8 cellular contexts compared by ENCODE assay signal in the genomic region with DNA sequence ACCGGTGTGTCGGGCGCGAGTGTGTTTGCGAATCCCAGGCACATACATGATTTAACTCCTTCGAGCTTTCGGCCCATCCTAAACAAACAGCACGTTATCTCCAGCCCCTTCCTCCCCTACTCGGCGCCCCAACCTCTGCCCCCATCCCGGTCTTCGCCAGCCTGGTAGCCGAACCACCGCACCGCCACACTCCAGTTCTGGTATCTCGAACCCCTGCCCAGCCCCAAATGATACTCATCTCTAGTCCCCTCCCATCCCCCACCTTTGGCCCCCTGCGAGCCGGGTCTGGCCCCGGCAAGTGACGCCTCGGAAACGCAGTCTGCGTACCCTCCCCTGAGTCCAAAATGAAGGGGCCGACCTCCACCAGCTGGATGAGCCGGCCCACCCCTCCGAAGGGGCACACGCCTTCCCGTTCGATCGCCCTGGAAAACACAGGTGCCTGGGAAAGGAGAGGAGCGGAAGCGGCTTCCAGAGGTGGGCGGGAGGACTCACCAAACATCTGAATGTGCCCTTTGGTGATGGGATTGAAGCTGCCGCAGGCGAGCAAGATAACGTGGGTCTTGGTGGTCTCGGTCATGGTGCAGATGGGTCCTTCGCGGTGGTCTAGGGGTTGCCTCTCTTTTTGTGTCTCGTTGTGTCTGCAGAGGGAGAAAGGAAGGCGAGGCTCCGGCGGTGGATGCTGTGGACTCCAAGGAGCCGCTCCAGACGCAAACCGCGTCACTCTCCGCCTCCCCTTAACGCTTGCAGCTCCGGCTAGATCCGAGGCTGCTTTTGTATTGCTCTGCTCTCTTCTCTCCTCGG. TPM values are rescaled to one million over a fixed set of nuclear protein-coding genes. Genes with fewer than 3 reads are reported as not detected.
A peak's percentile ranks its signal among the peaks of the same experiment; 100 is the strongest.
DNase-seq lines count a peak whose midpoint lies in the region; ATAC-seq and TF ChIP-seq lines count a peak whose summit lies in the region.

Gene NMNAT2, minus strand, starts transcription at position 690 of the 801 bp plus-strand sequence. Its CDS starts 113 bp downstream, at position 577.

- peak; percentile 29 for DNase-seq in A172 (ENCODE audit: low spot score)
- DNase-seq in WERI-Rb-1: peak; percentile 53
- DNase-seq in head of caudate nucleus: peak; percentile 51 to 91 (median 72)
- DNase-seq in ovary: peak in 2 of 5 donors; percentile 20 to 31
- DNase-seq in amniotic stem cell (lab: John Stamatoyannopoulos, UW): no peak
- DNase-seq in NCI-H1048 (lab: John Stamatoyannopoulos, UW): no peak

- CTCF ChIA-PET in HEK293 (lab: Yijun Ruan, JAX): no interaction called here

- peaks cover 14% of the 10 kb centered on the region for H3K27me3 ChIP-seq in WERI-Rb-1 (ENCODE audit: insufficient read depth, low read depth, severe bottlenecking)
- peaks cover 4% of the 10 kb centered on the region for H3K27me3 ChIP-seq in ovary

- H3K4me3 ChIP-seq in HEK293 (ENCODE audit: low read depth, low read length): peak within 1 kb of the TSS; percentile 40
- H3K4me3 ChIP-seq in WERI-Rb-1 (ENCODE audit: low read depth, low read length): peak within 1 kb of the TSS; percentile 54
- peak within 1 kb of the TSS; percentile 21 for H3K4me3 ChIP-seq in ovary

- ATAC-seq in HG02571 (IDR thresholded peaks at IDR 0.05; ENCODE audit: unreplicated experiment): no peak

- H3K27ac ChIP-seq in HEK293 (ENCODE audit: extremely low read depth, low read depth, low read length) (no peak within 1 kb of the TSS), WERI-Rb-1 (no peak within 1 kb of the TSS), ovary (no peak within 1 kb of the TSS)

- no peaks in the 10 kb centered on the region for H3K36me3 ChIP-seq in HEK293 (ENCODE audit: control insufficient read depth in 2 of 2, insufficient read depth in 1 of 2, low read length in 2 of 2)
- no peaks in the 10 kb centered on the region for H3K36me3 ChIP-seq in WERI-Rb-1
- H3K36me3 ChIP-seq in ovary: no peaks in the 10 kb centered on the region

- H3K4me1 ChIP-seq in HEK293 (ENCODE audit: control insufficient read depth, insufficient read depth, low read length) (no peaks in the 10 kb centered on the region; the same call in 1 of the 2 replicates), ovary (ENCODE audit: insufficient read depth) (peaks cover 7% of the 10 kb centered on the region)

- 1 to 2% (median 1%) methylated on average over 52 of the region's 52 CpGs for WGBS in ovary, 3 donors

- H3K9me3 ChIP-seq in HEK293 (ENCODE audit: control insufficient read depth, insufficient read depth, low read depth, low read length) (no peaks in the 10 kb centered on the region), WERI-Rb-1 (ENCODE audit: severe bottlenecking) (no peaks in the 10 kb centered on the region), ovary (no peaks in the 10 kb centered on the region)

- POLR2A ChIA-PET in HEK293 (lab: Yijun Ruan, JAX): no interaction called here

- intact Hi-C loops in head of caudate nucleus (cut with DNase I): no loop called here
- intact Hi-C loops in ovary (cut with DNase I): no loop called here

- no peak for TF ChIP-seq POLR2A in ovary (IDR thresholded peaks at IDR 0.05)

- TF ChIP-seq EP300 in ovary (IDR thresholded peaks at IDR 0.05): no peak

- TF ChIP-seq CTCF in HEK293 (tag by site-specific recombination; IDR thresholded peaks at IDR 0.05) (0 out of 2 replicates have a peak, but pooled peaks have one; percentile 19), WERI-Rb-1 (IDR thresholded peaks at IDR 0.05; ENCODE audit: low read depth, low read length) (no peak), ovary (IDR thresholded peaks at IDR 0.05) (no peak)

TF ChIP-seq in HEK293, 187 proteins besides CTCF, POLR2A, EP300 and RAD21 (continues in another document):
- no peak for TF ChIP-seq ELK4 (IDR thresholded peaks at IDR 0.05; ENCODE audit: borderline replicate concordance, low read depth, low read length)
- TF ChIP-seq ZNF660 (tag by site-specific recombination; IDR thresholded peaks at IDR 0.05): no peak; the same call in 1 of the 2 replicates
- peak; percentile 47; the same call in 1 of the 2 replicates for TF ChIP-seq GLIS1 (tag by site-specific recombination; IDR thresholded peaks at IDR 0.05)
- TF ChIP-seq GLI2 (tag by site-specific recombination; IDR thresholded peaks at IDR 0.05; ENCODE audit: borderline replicate concordance, low read depth): no peak
- no peak for TF ChIP-seq ZNF501 (tag by site-specific recombination; IDR thresholded peaks at IDR 0.05)
- TF ChIP-seq ZNF549 (tag by site-specific recombination; IDR thresholded peaks at IDR 0.05): no peak
- TF ChIP-seq ZNF404 (tag by site-specific recombination; IDR thresholded peaks at IDR 0.05): no peak
- TF ChIP-seq MYNN (tag by site-specific recombination; IDR thresholded peaks at IDR 0.05; ENCODE audit: borderline replicate concordance): 0 out of 2 replicates have a peak, but pooled peaks have one; percentile 25
- TF ChIP-seq, protein P1, sequence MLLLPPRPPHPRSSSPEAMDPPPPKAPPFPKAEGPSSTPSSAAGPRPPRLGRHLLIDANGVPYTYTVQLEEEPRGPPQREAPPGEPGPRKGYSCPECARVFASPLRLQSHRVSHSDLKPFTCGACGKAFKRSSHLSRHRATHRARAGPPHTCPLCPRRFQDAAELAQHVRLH (tag by site-specific recombination; IDR thresholded peaks at IDR 0.05): no peak
- peak; percentile 71 for TF ChIP-seq ZFHX2 (tag by site-specific recombination; conservative IDR thresholded peaks at IDR 0.05)
- TF ChIP-seq, protein P2, sequence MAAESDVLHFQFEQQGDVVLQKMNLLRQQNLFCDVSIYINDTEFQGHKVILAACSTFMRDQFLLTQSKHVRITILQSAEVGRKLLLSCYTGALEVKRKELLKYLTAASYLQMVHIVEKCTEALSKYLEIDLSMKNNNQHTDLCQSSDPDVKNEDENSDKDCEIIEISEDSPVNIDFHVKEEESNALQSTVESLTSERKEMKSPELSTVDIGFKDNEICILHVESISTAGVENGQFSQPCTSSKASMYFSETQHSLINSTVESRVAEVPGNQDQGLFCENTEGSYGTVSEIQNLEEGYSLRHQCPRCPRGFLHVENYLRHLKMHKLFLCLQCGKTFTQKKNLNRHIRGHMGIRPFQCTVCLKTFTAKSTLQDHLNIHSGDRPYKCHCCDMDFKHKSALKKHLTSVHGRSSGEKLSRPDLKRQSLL (tag by site-specific recombination; IDR thresholded peaks at IDR 0.05): no peak
- peak; percentile 97 for TF ChIP-seq ZBTB20 (tag by site-specific recombination; IDR thresholded peaks at IDR 0.05)
- TF ChIP-seq ZNF623 (tag by site-specific recombination; IDR thresholded peaks at IDR 0.05): no peak
- no peak for TF ChIP-seq ZNF112 (tag by site-specific recombination; IDR thresholded peaks at IDR 0.05)
- no peak for TF ChIP-seq FEZF1 (tag by site-specific recombination; IDR thresholded peaks at IDR 0.05)
- TF ChIP-seq, protein P3, sequence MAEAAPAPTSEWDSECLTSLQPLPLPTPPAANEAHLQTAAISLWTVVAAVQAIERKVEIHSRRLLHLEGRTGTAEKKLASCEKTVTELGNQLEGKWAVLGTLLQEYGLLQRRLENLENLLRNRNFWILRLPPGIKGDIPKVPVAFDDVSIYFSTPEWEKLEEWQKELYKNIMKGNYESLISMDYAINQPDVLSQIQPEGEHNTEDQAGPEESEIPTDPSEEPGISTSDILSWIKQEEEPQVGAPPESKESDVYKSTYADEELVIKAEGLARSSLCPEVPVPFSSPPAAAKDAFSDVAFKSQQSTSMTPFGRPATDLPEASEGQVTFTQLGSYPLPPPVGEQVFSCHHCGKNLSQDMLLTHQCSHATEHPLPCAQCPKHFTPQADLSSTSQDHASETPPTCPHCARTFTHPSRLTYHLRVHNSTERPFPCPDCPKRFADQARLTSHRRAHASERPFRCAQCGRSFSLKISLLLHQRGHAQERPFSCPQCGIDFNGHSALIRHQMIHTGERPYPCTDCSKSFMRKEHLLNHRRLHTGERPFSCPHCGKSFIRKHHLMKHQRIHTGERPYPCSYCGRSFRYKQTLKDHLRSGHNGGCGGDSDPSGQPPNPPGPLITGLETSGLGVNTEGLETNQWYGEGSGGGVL (tag by site-specific recombination; IDR thresholded peaks at IDR 0.05): peak; percentile 75
- TF ChIP-seq ZNF223 (tag by site-specific recombination; IDR thresholded peaks at IDR 0.05): no peak
- TF ChIP-seq INSM2 (tag by site-specific recombination; IDR thresholded peaks at IDR 0.05): no peak
- no peak for TF ChIP-seq ZNF433 (tag by site-specific recombination; IDR thresholded peaks at IDR 0.05; ENCODE audit: low read depth)
- no peak for TF ChIP-seq ZNF670 (tag by site-specific recombination; IDR thresholded peaks at IDR 0.05; ENCODE audit: low read depth)
- no peak for TF ChIP-seq ZNF473 (tag by site-specific recombination; IDR thresholded peaks at IDR 0.05)
- TF ChIP-seq BCL11A (tag by site-specific recombination; IDR thresholded peaks at IDR 0.05; ENCODE audit: low read depth): no peak; the same call in 1 of the 2 replicates

RNA-seq across cellular contexts. Expression of gene NMNAT2, which starts in this region (rescaled TPM):
- 3.0 and 3.1 TPM in 2 replicates for total RNA-seq in A172 (2014; rRNA removed; shearing (Covaris generic))
- 1 to 10 TPM in 2 of 7 donors, under 1 TPM in 4, not detected in 1; 0.24 to 2.5 (median 0.77) TPM for total RNA-seq in ovary
- polyA plus RNA-seq in ovary: 1 to 10 TPM in 1 of 2 donors, under 1 TPM in 1; 0.67 to 2.0 TPM

Comparison
In these comparisons a context has a peak if more than half of its experiments do, and no peak if none do; other contexts are left out.
1. DNase-seq: peak in A172 (single experiment), WERI-Rb-1 (single experiment) and head of caudate nucleus (42 of 42); none in amniotic stem cell (single experiment) and NCI-H1048 (single experiment).
2. Peak in every context shown above with its lines, with median percentiles within 50 percentile points of each other: H3K4me3 ChIP-seq.